In genomic region chr2:99706734-99707133, GRCh38 we compare ENCODE assay signal across 15 cellular contexts.
A peak's percentile ranks its signal among the peaks of the same experiment; 100 is the strongest.
DNase-seq lines count a peak whose midpoint lies in the region; TF ChIP-seq lines count a peak whose summit lies in the region.
"Had no signal": no experiment of that assay in that cellular context is flagged by ENCODE, and none has a peak within 500 bp of the region (broad histone marks: within the 10 kb centered on the region; RNA-seq: fewer than 3 reads in every experiment).

No MANE protein-coding gene starts in this region.

- TF ChIP-seq CTCF in esophagus muscularis mucosa (IDR thresholded peaks at IDR 0.05) (no peak), nephron progenitor cell (IDR thresholded peaks at IDR 0.05) (no peak), tibial nerve (IDR thresholded peaks at IDR 0.05) (no peak), Caco-2 (IDR thresholded peaks at IDR 0.05; ENCODE audit: insufficient read depth in 1 of 2, low read depth in 1 of 2, low read length in 1 of 2, severe bottlenecking in 1 of 2, unreplicated experiment in 1 of 2) (no peak), ascending aorta (IDR thresholded peaks at IDR 0.05) (no peak)

- H3K27ac Mint-ChIP-seq in nephron progenitor cell (peak overlapping the region; percentile 23), Caco-2 (ENCODE audit: unreplicated experiment) (no peak overlapping the region)
- H3K27ac Mint-ChIP-seq: activated naive CD8-positive, alpha-beta T cell treated with anti-CD3 and anti-CD28 coated beads, Interleukin-2, amount 50 U/mL, for 24 hours; immature natural killer cell had no signal

- TF ChIP-seq POLR2A in esophagus muscularis mucosa (IDR thresholded peaks at IDR 0.05; ENCODE audit: low read depth) (no peak), tibial nerve (IDR thresholded peaks at IDR 0.05) (no peak)

- H3K27me3 Mint-ChIP-seq in nephron progenitor cell (ENCODE audit: low read depth, poor library complexity), result peaks cover 2% of the 10 kb centered on the region
- H3K27me3 Mint-ChIP-seq in Caco-2 (ENCODE audit: insufficient read depth, unreplicated experiment), result peaks cover 16% of the 10 kb centered on the region
- H3K27me3 Mint-ChIP-seq: activated naive CD8-positive, alpha-beta T cell treated with anti-CD3 and anti-CD28 coated beads, Interleukin-2, amount 50 U/mL, for 24 hours had no signal

- H3K4me1 Mint-ChIP-seq in nephron progenitor cell, result peaks cover 63% of the 10 kb centered on the region
- H3K4me1 Mint-ChIP-seq in Caco-2 (ENCODE audit: low read depth, unreplicated experiment), result no peaks in the 10 kb centered on the region
- H3K4me1 Mint-ChIP-seq: immature natural killer cell had no signal

- POLR2A ChIA-PET in Caco-2 (lab: Charles Lee), result no interaction called here

- H3K27me3 ChIP-seq in esophagus muscularis mucosa (no peaks in the 10 kb centered on the region), tibial nerve (no peaks in the 10 kb centered on the region), Caco-2 (replicated peaks; ENCODE audit: control insufficient read depth, insufficient read depth, low read length) (no peaks in the 10 kb centered on the region), ascending aorta (no peaks in the 10 kb centered on the region)
- H3K27me3 ChIP-seq: BE2C, stomach had no signal

- H3K4me3 ChIP-seq in esophagus muscularis mucosa (no peak overlapping the region), tibial nerve (peak overlapping the region in 1 of 4 donors; percentile 29), Caco-2 (ENCODE audit: low read depth, low read length) (no peak overlapping the region), ascending aorta (no peak overlapping the region)
- H3K4me3 ChIP-seq: stomach had no signal

- TF ChIP-seq EP300 in esophagus muscularis mucosa (IDR thresholded peaks at IDR 0.05) (no peak), tibial nerve (IDR thresholded peaks at IDR 0.05) (no peak)

- H3K9me3 Mint-ChIP-seq in nephron progenitor cell, result no peaks in the 10 kb centered on the region
- H3K9me3 Mint-ChIP-seq in Caco-2 (ENCODE audit: unreplicated experiment), result no peaks in the 10 kb centered on the region
- H3K9me3 Mint-ChIP-seq: activated naive CD8-positive, alpha-beta T cell treated with anti-CD3 and anti-CD28 coated beads, Interleukin-2, amount 50 U/mL, for 24 hours; activated T-cell treated with anti-CD3 and anti-CD28 coated beads, Interleukin-2, amount 50 U/mL, for 4 hours; immature natural killer cell had no signal

- no peaks in the 10 kb centered on the region for H3K9me3 ChIP-seq in esophagus muscularis mucosa
- no peaks in the 10 kb centered on the region for H3K9me3 ChIP-seq in tibial nerve
- no peaks in the 10 kb centered on the region for H3K9me3 ChIP-seq in Caco-2
- no peaks in the 10 kb centered on the region for H3K9me3 ChIP-seq in ascending aorta
- H3K9me3 ChIP-seq: BE2C, stomach had no signal

- H3K4me1 ChIP-seq in esophagus muscularis mucosa (peaks cover 29 to 55% (median 37%) of the 10 kb centered on the region in 4 donors), tibial nerve (peaks cover 0 to 51% (median 3%) of the 10 kb centered on the region in 4 donors), Caco-2 (no peaks in the 10 kb centered on the region), ascending aorta (peaks cover 0 to 17% of the 10 kb centered on the region in 2 donors)
- H3K4me1 ChIP-seq: BE2C had no signal

- H3K4me3 Mint-ChIP-seq in nephron progenitor cell (no peak overlapping the region), Caco-2 (ENCODE audit: unreplicated experiment) (no peak overlapping the region)
- H3K4me3 Mint-ChIP-seq: activated naive CD8-positive, alpha-beta T cell treated with anti-CD3 and anti-CD28 coated beads, Interleukin-2, amount 50 U/mL, for 24 hours; activated T-cell treated with anti-CD3 and anti-CD28 coated beads, Interleukin-2, amount 50 U/mL, for 4 hours; immature natural killer cell had no signal

- BruUV-seq in Caco-2 (replicated peaks; lab: Mats Ljungman, UMichigan), result no TSS peak

- CTCF ChIA-PET in Caco-2 (lab: Charles Lee), result no interaction called here

- no peaks in the 10 kb centered on the region for H3K36me3 ChIP-seq in esophagus muscularis mucosa
- H3K36me3 ChIP-seq in tibial nerve, result no peaks in the 10 kb centered on the region
- H3K36me3 ChIP-seq in Caco-2 (ENCODE audit: control insufficient read depth, insufficient read depth, low read length), result no peaks in the 10 kb centered on the region
- H3K36me3 ChIP-seq in ascending aorta, result no peaks in the 10 kb centered on the region
- H3K36me3 ChIP-seq: BE2C, stomach had no signal

- DNase-seq in NCI-H526 (lab: John Stamatoyannopoulos, UW), result peak; percentile 83 to 91
- peak; percentile 37 for DNase-seq in esophagus muscularis mucosa (ENCODE audit: extremely low spot score)
- DNase-seq in nephron progenitor cell, result no peak
- DNase-seq in tibial nerve (ENCODE audit: low spot score in 2 of 2), result no peak
- no peak for DNase-seq in Caco-2
- DNase-seq in NOMO-1 treated with DMSO at 0.1 percent for 48 hours (lab: John Stamatoyannopoulos, UW; ENCODE audit: unreplicated experiment), result no peak
- DNase-seq in ascending aorta (ENCODE audit: low spot score in 2 of 2), result no peak
- DNase-seq: activated CD4-positive, alpha-beta T cell treated with anti-CD3 and anti-CD28 coated beads, Interleukin-2, amount 50 U/mL, for 48 hours; activated naive CD8-positive, alpha-beta T cell treated with anti-CD3 and anti-CD28 coated beads, Interleukin-2, amount 50 U/mL, for 24 hours; activated T-cell treated with anti-CD3 and anti-CD28 coated beads, Interleukin-2, amount 50 U/mL, for 4 hours; BE2C; DMS 273 treated with DMSO at 0.1 percent for 48 hours; immature natural killer cell; NCI-H187; stomach had no signal

- H3K36me3 Mint-ChIP-seq in nephron progenitor cell (ENCODE audit: low read depth) (peaks cover 26% of the 10 kb centered on the region), Caco-2 (ENCODE audit: insufficient read depth, unreplicated experiment) (no peaks in the 10 kb centered on the region)

- H3K27ac ChIP-seq in esophagus muscularis mucosa (replicated peaks in 1 of 4) (peak overlapping the region in 3 of 4 donors; percentile 14 to 29 (median 27)), tibial nerve (peak overlapping the region in 3 of 4 donors; percentile 7 to 70 (median 67)), ascending aorta (peak overlapping the region in 1 of 2 donors; percentile 37)
- H3K27ac ChIP-seq: stomach had no signal

- WGBS in esophagus muscularis mucosa, result 55% methylated on average over 4 of the region's 4 CpGs
- 32% methylated on average over 4 of the region's 4 CpGs for WGBS in tibial nerve, 2 donors

- intact Hi-C loops in esophagus muscularis mucosa (cut with DNase I), result no loop called here
- intact Hi-C loops in Caco-2 (cut with micrococcal nuclease; ENCODE audit: unreplicated experiment), result no loop called here
- intact Hi-C loops in ascending aorta (cut with DNase I), result no loop called here

Comparison
In these comparisons a context has a peak if more than half of its experiments do, and no peak if none do; other contexts are left out.
1. DNase-seq: peak in NCI-H526 (2 of 2) and esophagus muscularis mucosa (single experiment); none in nephron progenitor cell (single experiment), tibial nerve (0 of 2), Caco-2 (0 of 2), NOMO-1 treated with DMSO at 0.1 percent for 48 hours (single experiment) and ascending aorta (0 of 2).